Comparison of ENCODE assay signal across 24 cellular contexts in the genomic region with DNA sequence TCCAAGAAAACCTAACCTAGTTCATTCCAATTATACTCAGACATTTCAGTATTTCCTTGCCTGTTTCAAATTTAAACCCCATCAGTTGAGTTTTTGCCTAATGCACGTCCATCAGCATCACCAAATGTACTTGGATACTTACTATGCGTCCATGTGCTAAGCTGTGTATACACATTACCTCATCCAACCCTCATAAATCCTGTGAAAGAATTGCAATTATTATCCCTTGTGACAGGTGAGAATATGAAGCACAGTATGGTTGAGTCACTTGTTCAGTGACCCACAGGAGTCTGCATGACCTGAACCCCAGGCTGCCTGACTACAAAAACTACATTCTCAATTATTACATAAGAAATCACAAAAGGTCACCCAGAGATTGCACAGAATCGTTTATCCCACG. TPM values are rescaled to one million over a fixed set of nuclear protein-coding genes. Genes with fewer than 3 reads are reported as not detected.
A peak's percentile ranks its signal among the peaks of the same experiment; 100 is the strongest.
DNase-seq lines count a peak whose midpoint lies in the region; ATAC-seq and TF ChIP-seq lines count a peak whose summit lies in the region.
"Had no signal": no experiment of that assay in that cellular context is flagged by ENCODE, and none has a peak within 500 bp of the region (broad histone marks: within the 10 kb centered on the region; RNA-seq: fewer than 3 reads in every experiment).

No MANE protein-coding gene starts in this region.

- no peak overlapping the region for H3K4me3 Mint-ChIP-seq in activated CD4-positive, alpha-beta memory T cell treated with anti-CD3 and anti-CD28 coated beads, Interleukin-2, amount 10 ng/mL, durations not matched to agents 7 days and 5 days
- H3K4me3 Mint-ChIP-seq: CD4-positive, CD25-positive, alpha-beta regulatory T cell had no signal

- H3K27ac ChIP-seq in HEK293 (ENCODE audit: extremely low read depth, low read depth, low read length) = no peak overlapping the region
- H3K27ac ChIP-seq: A549, HL-60 had no signal

- no peaks in the 10 kb centered on the region for H3K36me3 ChIP-seq in HEK293 (ENCODE audit: control insufficient read depth in 2 of 2, insufficient read depth in 1 of 2, low read length in 2 of 2)
- H3K36me3 ChIP-seq in mucosa of descending colon (ENCODE audit: low read depth) = no peaks in the 10 kb centered on the region

- no peak for ATAC-seq in mucosa of descending colon
- no peak for ATAC-seq in SK-N-SH treated with all-trans-retinoic acid at 6 μM for 48 hours
- ATAC-seq: A549, HepG2 had no signal

- DNase-seq in Daoy (ENCODE audit: low read depth) (peak; percentile 27), RKO (ENCODE audit: low spot score) (peak; percentile 27), epithelial cell of esophagus (ENCODE audit: low read depth) (peak; percentile 42), mucosa of descending colon (no peak)
- DNase-seq in activated naive CD4-positive, alpha-beta T cell treated with anti-CD3 and anti-CD28 coated beads, Interleukin-2, amount 50 U/mL, for 16 hours = no peak
- DNase-seq in activated CD4-positive, alpha-beta memory T cell treated with anti-CD3 and anti-CD28 coated beads, Interleukin-2, amount 10 ng/mL, durations not matched to agents 7 days and 5 days = no peak
- DNase-seq: CD4-positive, CD25-positive, alpha-beta regulatory T cell; GDM1; KBM-7; NCI-H1092 treated with DMSO at 0.1 percent for 48 hours; NCI-H1436 treated with DMSO at 0.1 percent for 48 hours; NCI-H2029; NCI-H2227 treated with DMSO at 0.1 percent for 48 hours; NCI-H510A; NCI-H748 treated with DMSO at 0.1 percent for 48 hours; NK-92 treated with Interleukin-12 subunit alpha and Interleukin-12 subunit beta, amount 100 ng/mL, for 24 hours; SW 1271 had no signal

- H3K27ac Mint-ChIP-seq in activated CD4-positive, alpha-beta memory T cell treated with anti-CD3 and anti-CD28 coated beads, Interleukin-2, amount 10 ng/mL, durations not matched to agents 7 days and 5 days = no peak overlapping the region
- H3K27ac Mint-ChIP-seq: CD4-positive, CD25-positive, alpha-beta regulatory T cell had no signal

- H3K9me3 Mint-ChIP-seq in activated CD4-positive, alpha-beta memory T cell treated with anti-CD3 and anti-CD28 coated beads, Interleukin-2, amount 10 ng/mL, durations not matched to agents 7 days and 5 days = peaks cover 1% of the 10 kb centered on the region
- H3K9me3 Mint-ChIP-seq: CD4-positive, CD25-positive, alpha-beta regulatory T cell had no signal

- H3K4me1 ChIP-seq in HEK293 (ENCODE audit: control insufficient read depth, insufficient read depth, low read length) = no peaks in the 10 kb centered on the region
- no peaks in the 10 kb centered on the region for H3K4me1 ChIP-seq in mucosa of descending colon (ENCODE audit: low read depth)
- H3K4me1 ChIP-seq: A549 had no signal

- CTCF ChIA-PET in HEK293 (lab: Yijun Ruan, JAX) = no interaction called here
- CTCF ChIA-PET in activated CD4-positive, alpha-beta memory T cell treated with anti-CD3 and anti-CD28 coated beads, Interleukin-2, amount 10 ng/mL, durations not matched to agents 7 days and 5 days (lab: Charles Lee) = no interaction called here

- intact Hi-C loops in mucosa of descending colon (cut with DNase I, micrococcal nuclease) = no loop called here

- TF ChIP-seq CTCF in HEK293 (tag by site-specific recombination; IDR thresholded peaks at IDR 0.05) = no peak
- TF ChIP-seq CTCF in epithelial cell of esophagus (IDR thresholded peaks at IDR 0.05; ENCODE audit: insufficient read depth, low read depth, low read length, missing control alignments) = no peak
- TF ChIP-seq CTCF in mucosa of descending colon (IDR thresholded peaks at IDR 0.05) = no peak

- H3K9me3 ChIP-seq in HEK293 (ENCODE audit: control insufficient read depth, insufficient read depth, low read depth, low read length) (no peaks in the 10 kb centered on the region), mucosa of descending colon (no peaks in the 10 kb centered on the region)
- H3K9me3 ChIP-seq: A549 had no signal

- peaks cover 20% of the 10 kb centered on the region for H3K36me3 Mint-ChIP-seq in activated CD4-positive, alpha-beta memory T cell treated with anti-CD3 and anti-CD28 coated beads, Interleukin-2, amount 10 ng/mL, durations not matched to agents 7 days and 5 days (ENCODE audit: low read depth)

- H3K27me3 Mint-ChIP-seq in activated CD4-positive, alpha-beta memory T cell treated with anti-CD3 and anti-CD28 coated beads, Interleukin-2, amount 10 ng/mL, durations not matched to agents 7 days and 5 days = no peaks in the 10 kb centered on the region

- POLR2A ChIA-PET in HEK293 (lab: Yijun Ruan, JAX) = no interaction called here
- POLR2A ChIA-PET in activated CD4-positive, alpha-beta memory T cell treated with anti-CD3 and anti-CD28 coated beads, Interleukin-2, amount 10 ng/mL, durations not matched to agents 7 days and 5 days (lab: Charles Lee) = no interaction called here

- H3K4me3 ChIP-seq in HEK293 (ENCODE audit: low read depth, low read length) (no peak overlapping the region), epithelial cell of esophagus (ENCODE audit: low read length) (no peak overlapping the region), mucosa of descending colon (no peak overlapping the region)
- H3K4me3 ChIP-seq: A549 had no signal

- H3K4me1 Mint-ChIP-seq in activated CD4-positive, alpha-beta memory T cell treated with anti-CD3 and anti-CD28 coated beads, Interleukin-2, amount 10 ng/mL, durations not matched to agents 7 days and 5 days = peaks cover 3% of the 10 kb centered on the region

TF ChIP-seq in HEK293, 187 proteins besides CTCF, POLR2A, EP300 and RAD21 (continues in another document):
- no peak for TF ChIP-seq YY2 (tag by site-specific recombination; IDR thresholded peaks at IDR 0.05)
- no peak for TF ChIP-seq ZNF530 (tag by site-specific recombination; IDR thresholded peaks at IDR 0.05; ENCODE audit: low read depth)
- no peak for TF ChIP-seq ZNF785 (tag by site-specific recombination; IDR thresholded peaks at IDR 0.05)
- no peak for TF ChIP-seq ZNF426 (tag by site-specific recombination; IDR thresholded peaks at IDR 0.05)
- no peak for TF ChIP-seq ZNF830 (tag by site-specific recombination; IDR thresholded peaks at IDR 0.05; ENCODE audit: low read depth)
- no peak for TF ChIP-seq GLIS1 (tag by site-specific recombination; IDR thresholded peaks at IDR 0.05)
- TF ChIP-seq, protein P1, sequence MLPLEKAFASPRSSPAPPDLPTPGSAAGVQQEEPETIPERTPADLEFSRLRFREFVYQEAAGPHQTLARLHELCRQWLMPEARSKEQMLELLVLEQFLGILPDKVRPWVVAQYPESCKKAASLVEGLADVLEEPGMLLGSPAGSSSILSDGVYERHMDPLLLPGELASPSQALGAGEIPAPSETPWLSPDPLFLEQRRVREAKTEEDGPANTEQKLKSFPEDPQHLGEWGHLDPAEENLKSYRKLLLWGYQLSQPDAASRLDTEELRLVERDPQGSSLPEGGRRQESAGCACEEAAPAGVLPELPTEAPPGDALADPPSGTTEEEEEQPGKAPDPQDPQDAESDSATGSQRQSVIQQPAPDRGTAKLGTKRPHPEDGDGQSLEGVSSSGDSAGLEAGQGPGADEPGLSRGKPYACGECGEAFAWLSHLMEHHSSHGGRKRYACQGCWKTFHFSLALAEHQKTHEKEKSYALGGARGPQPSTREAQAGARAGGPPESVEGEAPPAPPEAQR (tag by site-specific recombination; IDR thresholded peaks at IDR 0.05) = no peak
- no peak for TF ChIP-seq ZNF174 (tag by site-specific recombination; IDR thresholded peaks at IDR 0.05)

TF ChIP-seq in SK-N-SH treated with all-trans-retinoic acid at 6 μM for 48 hours, 23 proteins besides CTCF, POLR2A, EP300 and RAD21 (continues in another document):
- TF ChIP-seq ESRRG (CRISPR knock-in tag; IDR thresholded peaks at IDR 0.05) (no peak), OSR1 (CRISPR knock-in tag; IDR thresholded peaks at IDR 0.05) (no peak), ZNF565 (CRISPR knock-in tag; conservative IDR thresholded peaks at IDR 0.05; ENCODE audit: low read depth) (no peak), ISL1 (CRISPR knock-in tag; IDR thresholded peaks at IDR 0.05) (no peak), PPARA (CRISPR knock-in tag; IDR thresholded peaks at IDR 0.05; ENCODE audit: borderline replicate concordance) (no peak), CREB5 (CRISPR knock-in tag; IDR thresholded peaks at IDR 0.05; ENCODE audit: low read depth) (no peak)

RNA-seq across cellular contexts. Expression of gene OR5K2, which starts 2.5 kb away (rescaled TPM):
- total RNA-seq in Daoy (2014; rRNA removed; shearing (Covaris generic)) = not detected in 2 replicates
- not detected for total RNA-seq in mucosa of descending colon
- total RNA-seq in activated CD4-positive, alpha-beta memory T cell treated with anti-CD3 and anti-CD28 coated beads, Interleukin-2, amount 10 ng/mL, durations not matched to agents 7 days and 5 days = not detected
- total RNA-seq: CD4-positive, CD25-positive, alpha-beta regulatory T cell; H4; HepG2; HT-29 had no signal

RNA-seq across cellular contexts. Expression of gene CLDND1, which starts 22.7 kb away (rescaled TPM):
- total RNA-seq in Daoy (2014; rRNA removed; shearing (Covaris generic)) = 258 and 296 TPM in 2 replicates
- total RNA-seq in mucosa of descending colon = 100 to 1,000 TPM in 1 of 3 donors, 10 to 100 TPM in 2; 64.6 to 150 (median 70.4) TPM
- 100 to 1,000 TPM; 673 to 683 TPM for total RNA-seq in activated CD4-positive, alpha-beta memory T cell treated with anti-CD3 and anti-CD28 coated beads, Interleukin-2, amount 10 ng/mL, durations not matched to agents 7 days and 5 days

RNA-seq across cellular contexts. Expression of gene GPR15, which starts 31.8 kb away (rescaled TPM):
- not detected in 2 replicates for total RNA-seq in Daoy (2014; rRNA removed; shearing (Covaris generic))
- 10 to 100 TPM in 1 of 3 donors, 1 to 10 TPM in 2; 4.5 to 11.5 (median 6.9) TPM for total RNA-seq in mucosa of descending colon
- total RNA-seq in activated CD4-positive, alpha-beta memory T cell treated with anti-CD3 and anti-CD28 coated beads, Interleukin-2, amount 10 ng/mL, durations not matched to agents 7 days and 5 days = 100 to 1,000 TPM; 111 TPM
- total RNA-seq: HepG2, HT-29 had no signal

RNA-seq across cellular contexts. Expression of gene OR5K1, which starts 37.0 kb away (rescaled TPM):
- not detected in 2 replicates for total RNA-seq in Daoy (2014; rRNA removed; shearing (Covaris generic))
- total RNA-seq in mucosa of descending colon = not detected
- not detected for total RNA-seq in activated CD4-positive, alpha-beta memory T cell treated with anti-CD3 and anti-CD28 coated beads, Interleukin-2, amount 10 ng/mL, durations not matched to agents 7 days and 5 days
- total RNA-seq: CD4-positive, CD25-positive, alpha-beta regulatory T cell; H4; HepG2; HT-29 had no signal

Comparison
In these comparisons a context has a peak if more than half of its experiments do, and no peak if none do; other contexts are left out.
1. DNase-seq: peak in Daoy (single experiment), RKO (single experiment) and epithelial cell of esophagus (single experiment); none in mucosa of descending colon (0 of 3), activated naive CD4-positive, alpha-beta T cell treated with anti-CD3 and anti-CD28 coated beads, Interleukin-2, amount 50 U/mL, for 16 hours (single experiment) and activated CD4-positive, alpha-beta memory T cell treated with anti-CD3 and anti-CD28 coated beads, Interleukin-2, amount 10 ng/mL, durations not matched to agents 7 days and 5 days (single experiment).
2. RNA of gene GPR15, which starts 31.8 kb away (total RNA-seq): 111 TPM in activated CD4-positive, alpha-beta memory T cell treated with anti-CD3 and anti-CD28 coated beads, Interleukin-2, amount 10 ng/mL, durations not matched to agents 7 days and 5 days; 4.5 to 11.5 TPM in mucosa of descending colon and not detected in Daoy; every median in the first group is over 4 times any median in the second.